Comparison of ENCODE assay signal across 8 cellular contexts in genomic region chr2:47653909-47654789, GRCh38.
DNase-seq lines count a peak whose midpoint lies in the region; ATAC-seq and TF ChIP-seq lines count a peak whose summit lies in the region.

No MANE protein-coding gene starts in this region.

- ATAC-seq in HG03469 (IDR thresholded peaks at IDR 0.05; ENCODE audit: unreplicated experiment), result no peak

- 0 out of 2 replicates have a peak, but pooled peaks cover 2% of the 10 kb centered on the region for H3K4me1 ChIP-seq in HEK293 (ENCODE audit: control insufficient read depth, insufficient read depth, low read length)
- peaks cover 0 to 23% (median 11%) of the 10 kb centered on the region in 6 donors for H3K4me1 ChIP-seq in spleen

- intact Hi-C loops in spleen (cut with DNase I; ENCODE audit: low total_unique reads), result no loop called here

- no peak for TF ChIP-seq POLR2A in spleen (IDR thresholded peaks at IDR 0.05)

- WGBS in spleen, 5 donors, result 55 to 72% (median 70%) methylated on average over 20 of the region's 20 CpGs

- H3K27ac ChIP-seq in HEK293 (ENCODE audit: extremely low read depth, low read depth, low read length) (no peak overlapping the region), VCaP (no peak overlapping the region), spleen (peak overlapping the region in 3 of 8 donors; percentile 47 to 59 (median 48))

- CTCF ChIA-PET in HEK293 (lab: Yijun Ruan, JAX), result interaction anchor here (0.6 to 2.3 kb wide), 12 partner anchors 9 to 996 kb away, joined by 3 to 10 read pairs (median 4); no protein-coding TSS in a partner anchor

- DNase-seq in Ammon's horn (ENCODE audit: low spot score) (peak; percentile 68), kidney glomerular epithelial cell (lab: John Stamatoyannopoulos, UW) (peak; percentile 57), spleen (no peak), AG20443 (ENCODE audit: low spot score) (no peak)
- DNase-seq in activated CD4-positive, CD25-positive, alpha-beta regulatory T cell (lab: John Stamatoyannopoulos, UW), result no peak

- H3K9me3 ChIP-seq in HEK293 (ENCODE audit: control insufficient read depth, insufficient read depth, low read depth, low read length) (no peaks in the 10 kb centered on the region), spleen (no peaks in the 10 kb centered on the region)

- no peaks in the 10 kb centered on the region for H3K36me3 ChIP-seq in HEK293 (ENCODE audit: control insufficient read depth in 2 of 2, insufficient read depth in 1 of 2, low read length in 2 of 2)
- H3K36me3 ChIP-seq in spleen, result no peaks in the 10 kb centered on the region

- H3K4me3 ChIP-seq in HEK293 (ENCODE audit: low read depth, low read length), result no peak overlapping the region
- no peak overlapping the region for H3K4me3 ChIP-seq in spleen

- H3K27me3 ChIP-seq in spleen (replicated peaks in 1 of 7), result no peaks in the 10 kb centered on the region

- TF ChIP-seq CTCF in HEK293 (tag by site-specific recombination; IDR thresholded peaks at IDR 0.05) (peak; percentile 29; the same call in 1 of the 2 replicates), VCaP (conservative IDR thresholded peaks at IDR 0.05) (peak; percentile 37), spleen (IDR thresholded peaks at IDR 0.05 in 8 of 11, conservative IDR thresholded peaks at IDR 0.05 in 3 of 11) (no peak)

- POLR2A ChIA-PET in HEK293 (lab: Yijun Ruan, JAX), result no interaction called here

TF ChIP-seq in HEK293, 187 proteins besides CTCF, POLR2A, EP300 and RAD21:
- 0 out of 2 replicates have a peak, but pooled peaks have one; percentile 9 for TF ChIP-seq KLF16 (tag by site-specific recombination; IDR thresholded peaks at IDR 0.05)
- TF ChIP-seq PRDM4 (tag by site-specific recombination; IDR thresholded peaks at IDR 0.05), result no peak
TF ChIP-seq in HEK293: peak in this region for 1.

Comparison
In these comparisons a context has a peak if more than half of its experiments do, and no peak if none do; other contexts are left out.
1. DNase-seq: peak in Ammon's horn (single experiment) and kidney glomerular epithelial cell (single experiment); none in spleen (single experiment), activated CD4-positive, CD25-positive, alpha-beta regulatory T cell (0 of 4) and AG20443 (single experiment).
2. CTCF ChIP-seq: peak in HEK293 (single experiment) and VCaP (single experiment); none in spleen (0 of 11).